In genomic region chr16:83913234-83913633, GRCh38 we compare ENCODE assay signal across 20 cellular contexts. TPM values are rescaled to one million over a fixed set of nuclear protein-coding genes. Genes with fewer than 3 reads are reported as not detected.
DNase-seq lines count a peak whose midpoint lies in the region; ATAC-seq and TF ChIP-seq lines count a peak whose summit lies in the region.
"Had no signal": no experiment of that assay in that cellular context is flagged by ENCODE, and none has a peak within 500 bp of the region (broad histone marks: within the 10 kb centered on the region; RNA-seq: fewer than 3 reads in every experiment).

No MANE protein-coding gene starts in this region.

- ATAC-seq in IMR-90 (ENCODE audit: low read depth) (peak; percentile 67), esophagus mucosa (peak; percentile 57), GM21447 (IDR thresholded peaks at IDR 0.05; ENCODE audit: unreplicated experiment) (no peak), HG03135 (IDR thresholded peaks at IDR 0.05; ENCODE audit: unreplicated experiment) (no peak)

- H4K8ac ChIP-seq in IMR-90 (ENCODE audit: low read depth in 2 of 2, low read length in 2 of 2) (no peak overlapping the region; a peak in 1 of 4 replicates), trophoblast cell (ENCODE audit: low read depth, low read length) (no peak overlapping the region)

- peak overlapping the region; percentile 55 for H2AK9ac ChIP-seq in IMR-90 (replicated peaks; ENCODE audit: low read depth, low read length, poor library complexity)

- no peak overlapping the region for H3K18ac ChIP-seq in IMR-90 (ENCODE audit: low read depth, low read length)
- no peak overlapping the region for H3K18ac ChIP-seq in trophoblast cell (ENCODE audit: low read length)

- POLR2A ChIA-PET in IMR-90 (lab: Charles Lee; ENCODE audit: unreplicated experiment), result no interaction called here

- no peak overlapping the region for H2BK12ac ChIP-seq in trophoblast cell (ENCODE audit: low read length)

- H3K9me1 ChIP-seq in IMR-90 (ENCODE audit: insufficient read depth, low read length), result peaks cover 9% of the 10 kb centered on the region

- H3K9me3 ChIP-seq in IMR-90 (ENCODE audit: control insufficient read depth, insufficient read depth, low read length) (no peaks in the 10 kb centered on the region), trophoblast cell (ENCODE audit: insufficient read depth, low read depth, low read length) (peaks cover 5% of the 10 kb centered on the region)
- H3K9me3 ChIP-seq: tibial nerve had no signal

- no peak for TF ChIP-seq CTCF in IMR-90 (conservative IDR thresholded peaks at IDR 0.05; ENCODE audit: low read depth, low read length)

- intact Hi-C loops in IMR-90 (cut with micrococcal nuclease), result no loop called here

- H4K91ac ChIP-seq in IMR-90 (ENCODE audit: insufficient read depth, low read depth, low read length) (no peak overlapping the region), trophoblast cell (ENCODE audit: low read depth, low read length) (no peak overlapping the region)

- H2AFZ ChIP-seq in IMR-90 (replicated peaks; ENCODE audit: low read length, poor library complexity), result peak overlapping the region; percentile 72
- H2AFZ ChIP-seq in trophoblast cell (ENCODE audit: insufficient read depth, low read length, poor library complexity), result no peak overlapping the region

- H3K4me2 ChIP-seq in IMR-90 (ENCODE audit: low read depth, low read length) (no peak overlapping the region), trophoblast cell (ENCODE audit: low read length) (no peak overlapping the region)

- H2BK5ac ChIP-seq in IMR-90 (ENCODE audit: low read depth, low read length, poor library complexity, severe bottlenecking), result no peak overlapping the region
- no peak overlapping the region for H2BK5ac ChIP-seq in trophoblast cell (ENCODE audit: low read depth, low read length, poor library complexity)

- in situ Hi-C loops in IMR-90 (cut with MboI; ENCODE audit: low sequenced_read_pairs), result no loop called here

- H3K4ac ChIP-seq in IMR-90 (ENCODE audit: low read depth, low read length) (0 out of 2 replicates have a peak overlapping the region, but pooled peaks have one; percentile 12), trophoblast cell (ENCODE audit: low read depth, low read length) (no peak overlapping the region)

- H3K27ac ChIP-seq in IMR-90 (ENCODE audit: insufficient read depth, low read length) (no peak overlapping the region), trophoblast cell (ENCODE audit: low read depth, low read length) (no peak overlapping the region)
- H3K27ac ChIP-seq: tibial nerve had no signal

- no peak for DNase-seq in IMR-90
- peak; percentile 34 for DNase-seq in kidney tubule cell (ENCODE audit: low spot score)
- DNase-seq in trophoblast cell, result peak; percentile 32 to 59
- DNase-seq in stimulated activated CD4-positive, alpha-beta T cell treated with anti-CD3 and anti-CD28 coated beads, Interleukin-1b, Interleukin-23, amount 100 ng/mL, for 48 hours, result no peak
- DNase-seq in kidney glomerular epithelial cell (lab: John Stamatoyannopoulos, UW), result no peak
- DNase-seq: activated CD4-positive, alpha-beta T cell treated with anti-CD3 and anti-CD28 coated beads, Interleukin-2, amount 50 U/mL, for 1 hour; activated naive CD4-positive, alpha-beta T cell; DMS53; MV-4-11; NCI-H1930; NCI-H446; retina; stimulated activated naive CD4-positive, alpha-beta T cell treated with Interleukin-2 at 50 U/mL for 16 hours; T-helper 1 cell had no signal

- TF ChIP-seq POLR2A in IMR-90 (IDR thresholded peaks at IDR 0.05; ENCODE audit: low read depth, low read length), result no peak

- dilution Hi-C loops in IMR-90 (cut with HindIII; ENCODE audit: low sequenced_read_pairs, unreplicated experiment), result no loop called here

- H3K9ac ChIP-seq in IMR-90 (ENCODE audit: low read depth, low read length) (no peak overlapping the region), trophoblast cell (ENCODE audit: low read length) (no peak overlapping the region)

- H3K27me3 ChIP-seq in IMR-90 (ENCODE audit: control insufficient read depth, insufficient read depth, low read length) (no peaks in the 10 kb centered on the region), trophoblast cell (ENCODE audit: insufficient read depth, low read length) (no peaks in the 10 kb centered on the region)
- H3K27me3 ChIP-seq: tibial nerve had no signal

- no TSS peak for BruUV-seq in IMR-90 (replicated peaks; lab: Mats Ljungman, UMichigan)

- H3K79me2 ChIP-seq in trophoblast cell (ENCODE audit: control insufficient read depth, insufficient read depth, low read length, poor library complexity), result no peaks in the 10 kb centered on the region

- no peak overlapping the region for H3K56ac ChIP-seq in IMR-90 (ENCODE audit: extremely low read depth, insufficient read depth, low read length)

- H2BK120ac ChIP-seq in IMR-90 (ENCODE audit: low read depth, low read length) (no peak overlapping the region), trophoblast cell (ENCODE audit: insufficient read depth, low read length, poor library complexity) (no peak overlapping the region)

- no peak overlapping the region for H3K23ac ChIP-seq in IMR-90 (ENCODE audit: low read depth, low read length)
- H3K23ac ChIP-seq in trophoblast cell (ENCODE audit: low read length), result no peak overlapping the region

- TF ChIP-seq RAD21 in IMR-90 (IDR thresholded peaks at IDR 0.05; ENCODE audit: low read length), result no peak

- peaks cover 3 to 8% of the 10 kb centered on the region in 2 experiments; a peak in 1 of 4 replicates for H3K79me1 ChIP-seq in IMR-90 (ENCODE audit: low read depth in 1 of 2, low read length in 2 of 2)
- no peaks in the 10 kb centered on the region for H3K79me1 ChIP-seq in trophoblast cell (ENCODE audit: low read length)

- H3K4me1 ChIP-seq in IMR-90 (ENCODE audit: control insufficient read depth, insufficient read depth, low read length), result peaks cover 3% of the 10 kb centered on the region; the same call in 1 of the 2 replicates
- H3K4me1 ChIP-seq in trophoblast cell (ENCODE audit: control insufficient read depth in 1 of 2, insufficient read depth in 2 of 2, low read length in 2 of 2), result no peaks in the 10 kb centered on the region
- H3K4me1 ChIP-seq: tibial nerve had no signal

- no peak overlapping the region for H2AK5ac ChIP-seq in IMR-90 (ENCODE audit: low read depth, low read length)
- H2AK5ac ChIP-seq in trophoblast cell (ENCODE audit: low read length), result no peak overlapping the region

- no peak overlapping the region for H4K12ac ChIP-seq in trophoblast cell (ENCODE audit: low read depth, low read length)

- H4K20me1 ChIP-seq in IMR-90 (ENCODE audit: insufficient read depth, low read length), result peaks cover 1% of the 10 kb centered on the region

- no peak overlapping the region for H2BK15ac ChIP-seq in IMR-90 (ENCODE audit: low read depth, low read length)

- H3K4me3 ChIP-seq in IMR-90 (ENCODE audit: insufficient read depth, low read depth, low read length) (no peak overlapping the region), trophoblast cell (ENCODE audit: low read depth, low read length) (no peak overlapping the region)
- H3K4me3 ChIP-seq: tibial nerve had no signal

- H3K14ac ChIP-seq in IMR-90 (replicated peaks; ENCODE audit: low read depth, low read length) (0 out of 2 replicates have a peak overlapping the region, but pooled peaks have one; percentile 51), trophoblast cell (ENCODE audit: low read length) (no peak overlapping the region)

- WGBS in IMR-90 (ENCODE audit: extremely low coverage in 2 of 2, insufficient read length in 1 of 2), 2 experiments, result 29% methylated on average over 10 of the region's 17 CpGs; no CpG with 5 or more reads in 1 of the 2 experiments
- no CpG with 5 or more reads among the region's 17 CpGs for WGBS in trophoblast cell (ENCODE audit: extremely low coverage, insufficient coverage, insufficient read length)

- H3K36me3 ChIP-seq in IMR-90 (ENCODE audit: control insufficient read depth, insufficient read depth, low read length) (peaks cover 49% of the 10 kb centered on the region), trophoblast cell (ENCODE audit: control insufficient read depth in 1 of 2, insufficient read depth in 2 of 2, low read length in 2 of 2) (peaks cover 22 to 30% of the 10 kb centered on the region in 2 experiments)

- no peak overlapping the region for H2BK20ac ChIP-seq in IMR-90 (ENCODE audit: low read depth, low read length)

- no peak overlapping the region for H4K5ac ChIP-seq in IMR-90 (ENCODE audit: low read depth, low read length)

- CTCF ChIA-PET in IMR-90 (lab: Yijun Ruan, JAX), result no interaction called here

TF ChIP-seq in IMR-90, 13 proteins besides CTCF, POLR2A, EP300 and RAD21 (continues in another document):
- TF ChIP-seq FOS (IDR thresholded peaks at IDR 0.05; ENCODE audit: low read depth, low read length) (no peak), USF2 (IDR thresholded peaks at IDR 0.05; ENCODE audit: low read depth, low read length) (no peak), MAZ (IDR thresholded peaks at IDR 0.05; ENCODE audit: borderline replicate concordance, low read depth, low read length) (no peak), NFE2L2 (IDR thresholded peaks at IDR 0.05; ENCODE audit: low read depth, low read length) (no peak), RFX5 (IDR thresholded peaks at IDR 0.05; ENCODE audit: low read depth, low read length) (no peak), MXI1 (IDR thresholded peaks at IDR 0.05; ENCODE audit: borderline replicate concordance, low read depth, low read length) (no peak), SMC3 (IDR thresholded peaks at IDR 0.05; ENCODE audit: low read depth, low read length) (no peak)

RNA-seq across cellular contexts. Expression of gene MLYCD, which starts 14.3 kb away (rescaled TPM):
- 1.9 and 2.7 TPM in 2 replicates for total RNA-seq in IMR-90 (2012; rRNA removed)
- 1.9 TPM in 2 replicates for polyA plus RNA-seq in IMR-90 (2012; rRNA removed)
- polyA plus RNA-seq in IMR-90 (2012; cell fraction: cytosol; rRNA removed), result 1.3 and 1.5 TPM in 2 replicates
- 4.7 and 4.8 TPM in 2 replicates for polyA plus RNA-seq in IMR-90 (2012; cell fraction: nucleus; rRNA removed; ENCODE audit: low replicate concordance)
- 2.1 TPM for total RNA-seq in esophagus mucosa
- polyA plus RNA-seq in trophoblast cell (2013), result 0.89 and 0.93 TPM in 2 replicates

RNA-seq across cellular contexts. Expression of gene OSGIN1, which starts 39.8 kb away (rescaled TPM):
- total RNA-seq in IMR-90 (2012; rRNA removed) (0.83 and 0.90 TPM in 2 replicates), esophagus mucosa (5.6 TPM)
- 6.4 and 7.4 TPM in 2 replicates for polyA plus RNA-seq in IMR-90 (2012; rRNA removed)
- polyA plus RNA-seq in IMR-90 (2012; cell fraction: cytosol; rRNA removed), result 3.1 and 4.1 TPM in 2 replicates
- polyA plus RNA-seq in IMR-90 (2012; cell fraction: nucleus; rRNA removed; ENCODE audit: low replicate concordance), result 4.1 and 9.2 TPM in 2 replicates
- polyA plus RNA-seq in trophoblast cell (2013), result 1.3 and 1.5 TPM in 2 replicates

RNA-seq across cellular contexts. Expression of gene NECAB2, which starts 54.8 kb away (rescaled TPM):
- total RNA-seq in IMR-90 (2012; rRNA removed) (under 0.01 TPM in 1 of 2 replicates, not detected in the other), esophagus mucosa (not detected)
- 0.26 and 0.27 TPM in 2 replicates for polyA plus RNA-seq in IMR-90 (2012; rRNA removed)
- polyA plus RNA-seq in IMR-90 (2012; cell fraction: cytosol; rRNA removed), result 0.25 and 0.44 TPM in 2 replicates
- polyA plus RNA-seq in IMR-90 (2012; cell fraction: nucleus; rRNA removed; ENCODE audit: low replicate concordance), result 0.65 and 1.1 TPM in 2 replicates
- 0.22 and 0.26 TPM in 2 replicates for polyA plus RNA-seq in trophoblast cell (2013)
- total RNA-seq: epithelial cell of proximal tubule, glomerular endothelial cell had no signal

Comparison
In these comparisons a context has a peak if more than half of its experiments do, and no peak if none do; other contexts are left out.
1. ATAC-seq: peak in IMR-90 (single experiment) and esophagus mucosa (single experiment); none in GM21447 (single experiment) and HG03135 (single experiment).
2. DNase-seq: peak in kidney tubule cell (single experiment) and trophoblast cell (2 of 2); none in IMR-90 (single experiment), stimulated activated CD4-positive, alpha-beta T cell treated with anti-CD3 and anti-CD28 coated beads, Interleukin-1b, Interleukin-23, amount 100 ng/mL, for 48 hours (single experiment) and kidney glomerular epithelial cell (single experiment).